In genomic region chr13:37383856-37384255, GRCh38 we compare ENCODE assay signal across 19 cellular contexts.
"Had no signal": no experiment of that assay in that cellular context is flagged by ENCODE, and none has a peak within 500 bp of the region (broad histone marks: within the 10 kb centered on the region; RNA-seq: fewer than 3 reads in every experiment).

No MANE protein-coding gene starts in this region.

- H3K9me3 Mint-ChIP-seq: neural crest cell had no signal

- H3K27ac ChIP-seq: coronary artery, gastroesophageal sphincter, ovary, right atrium auricular region, sigmoid colon, stomach, thoracic aorta, transverse colon had no signal

- H3K4me1 Mint-ChIP-seq: natural killer cell had no signal

- H3K4me1 ChIP-seq: gastroesophageal sphincter, right atrium auricular region, sigmoid colon, stomach, transverse colon had no signal

- H3K9me3 ChIP-seq: gastroesophageal sphincter, mucosa of descending colon, ovary, right atrium auricular region, sigmoid colon, stomach, thoracic aorta, transverse colon had no signal

- DNase-seq: effector CD4-positive, alpha-beta T cell; glutamatergic neuron; islet precursor cell; mammary epithelial cell; mucosa of descending colon; natural killer cell; ovary; sigmoid colon; stimulated activated CD4-positive, alpha-beta T cell treated with anti-CD3 and anti-CD28 coated beads, Interleukin-12 subunit alpha, Interleukin-12 subunit beta, amount 100 ng/mL, for 4 hours; stimulated activated naive CD4-positive, alpha-beta T cell; stomach; substantia nigra; transverse colon had no signal

- H3K36me3 ChIP-seq: gastroesophageal sphincter, ovary, right atrium auricular region, sigmoid colon, stomach, thoracic aorta, transverse colon had no signal

- H3K4me3 ChIP-seq: coronary artery, gastroesophageal sphincter, mucosa of descending colon, ovary, right atrium auricular region, sigmoid colon, skin epidermis, stomach, thoracic aorta, transverse colon had no signal

- H3K27ac Mint-ChIP-seq: natural killer cell had no signal

- H3K27me3 ChIP-seq: gastroesophageal sphincter, ovary, right atrium auricular region, sigmoid colon, stomach, transverse colon had no signal

- H3K4me3 Mint-ChIP-seq: natural killer cell, neural crest cell had no signal

- H3K36me3 Mint-ChIP-seq: natural killer cell had no signal
